ENCODE assay signal across 22 cellular contexts in the genomic region with DNA sequence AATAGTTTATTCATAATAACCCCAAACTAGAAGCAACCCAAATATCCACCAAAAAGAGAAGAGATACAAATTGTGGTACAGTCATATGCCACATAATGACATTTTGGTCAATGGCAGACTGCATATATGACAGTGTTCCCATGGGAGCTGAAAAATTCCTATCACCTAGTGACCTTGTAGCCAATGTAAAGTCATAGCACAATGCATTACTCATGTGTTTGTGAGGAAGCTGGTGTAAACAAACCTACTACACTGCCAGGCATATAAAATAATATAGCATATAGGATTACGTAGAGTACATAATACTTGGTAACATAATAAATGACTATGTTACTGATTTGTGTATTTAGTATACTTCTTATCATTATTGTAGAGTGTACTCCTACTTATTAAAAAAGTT. TPM values are rescaled to one million over a fixed set of nuclear protein-coding genes. Genes with fewer than 3 reads are reported as not detected.
"Had no signal": no experiment of that assay in that cellular context is flagged by ENCODE, and none has a peak within 500 bp of the region (broad histone marks: within the 10 kb centered on the region; RNA-seq: fewer than 3 reads in every experiment).

No MANE protein-coding gene starts in this region.

- H3K27ac ChIP-seq: hepatocyte, left ventricle myocardium inferior, neural progenitor cell, neutrophil, ovary, right atrium auricular region, right lobe of liver, suprapubic skin, thoracic aorta, tibial artery, upper lobe of right lung had no signal

- H3K4me2 ChIP-seq: hepatocyte, neural progenitor cell, smooth muscle cell had no signal

- H3K9me3 ChIP-seq: left ventricle myocardium inferior, neutrophil, ovary, right atrium auricular region, right lobe of liver, suprapubic skin, thoracic aorta, tibial artery, upper lobe of right lung had no signal

- H2AFZ ChIP-seq: hepatocyte, neural progenitor cell had no signal

- H3K4me3 ChIP-seq: hepatocyte, left ventricle myocardium inferior, lung, neural progenitor cell, ovary, right atrium auricular region, right lobe of liver, smooth muscle cell, suprapubic skin, thoracic aorta, tibial artery, upper lobe of right lung had no signal

- H3K36me3 ChIP-seq: ovary, right lobe of liver had no signal

- H3K4me1 ChIP-seq: neural progenitor cell had no signal

- ATAC-seq: natural killer cell, right lobe of liver, upper lobe of right lung had no signal

- H3K27me3 ChIP-seq: hepatocyte, neural progenitor cell, neutrophil, ovary, right atrium auricular region, right lobe of liver, suprapubic skin, tibial artery, upper lobe of right lung had no signal

- H3K79me2 ChIP-seq: hepatocyte had no signal

- H3K9ac ChIP-seq: neural progenitor cell had no signal

- DNase-seq: islet precursor cell; left ventricle myocardium inferior; natural killer cell; nephron progenitor cell; occipital lobe; ovary; right lobe of liver; stimulated activated CD4-positive, alpha-beta T cell treated with anti-CD3 and anti-CD28 coated beads, Interleukin-1b, Interleukin-23, amount 100 ng/mL, for 48 hours; stimulated activated CD4-positive, alpha-beta T cell treated with anti-CD3 and anti-CD28 coated beads, Interleukin-4, amount 100 ng/mL, for 1 hour; stimulated activated naive CD4-positive, alpha-beta T cell; tibial artery; trophoblast cell; upper lobe of right lung had no signal

RNA-seq across cellular contexts. Expression of a gene that starts 29.5 kb away (rescaled TPM):
- total RNA-seq: kidney epithelial cell had no signal
